Comparison of ENCODE assay signal across 10 cellular contexts in the genomic region with DNA sequence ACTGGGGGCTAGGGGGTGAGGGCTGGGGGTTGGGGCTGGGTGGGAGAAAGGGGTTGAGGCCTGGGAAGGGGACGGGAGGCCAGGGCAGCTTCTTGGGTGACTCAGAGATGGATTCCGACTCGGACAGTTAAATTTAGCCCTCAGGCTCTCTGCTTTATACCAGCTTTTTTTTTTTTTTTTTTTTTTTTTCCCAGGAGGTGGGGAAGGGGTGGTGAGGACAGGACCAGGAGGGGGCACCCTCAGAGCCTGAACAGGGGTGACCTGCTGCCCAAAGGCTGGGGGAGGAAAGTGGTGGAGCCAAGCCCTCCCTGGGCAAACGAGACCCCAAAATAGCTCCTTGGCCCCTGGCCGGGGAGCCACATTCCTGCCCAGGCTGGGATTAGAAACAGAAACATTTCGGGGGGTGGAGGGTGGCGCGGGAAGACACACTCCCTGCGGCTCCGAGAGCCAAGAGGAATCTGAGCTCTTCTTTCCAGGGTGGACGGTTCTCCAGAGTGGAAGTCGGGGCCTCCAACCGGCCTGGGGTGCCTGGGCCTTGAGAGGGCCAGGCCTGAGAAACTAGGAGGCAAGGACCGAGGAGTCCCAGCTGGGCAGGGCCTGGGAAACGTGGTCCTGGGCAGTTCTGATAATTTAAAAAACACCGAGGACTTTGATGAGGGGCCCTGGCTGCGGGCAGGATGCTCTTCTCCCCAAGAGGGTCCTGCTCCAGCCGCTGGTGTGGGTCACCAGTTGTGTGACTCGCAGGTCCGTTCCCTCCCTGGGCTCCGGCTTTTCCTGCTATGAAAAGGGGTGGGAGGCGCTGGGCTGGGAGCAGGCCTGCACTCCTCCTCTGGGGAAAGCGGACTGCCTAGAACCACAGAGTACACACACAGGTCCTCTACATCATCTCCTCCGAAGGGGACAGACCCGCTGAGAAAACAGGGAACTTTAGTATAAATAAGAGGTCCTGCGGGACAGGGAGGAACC. TPM values are rescaled to one million over a fixed set of nuclear protein-coding genes. Genes with fewer than 3 reads are reported as not detected.
DNase-seq lines count a peak whose midpoint lies in the region; ATAC-seq and TF ChIP-seq lines count a peak whose summit lies in the region.
"Had no signal": no experiment of that assay in that cellular context is flagged by ENCODE, and none has a peak within 500 bp of the region (broad histone marks: within the 10 kb centered on the region; RNA-seq: fewer than 3 reads in every experiment).

No MANE protein-coding gene starts in this region.

- H3K9ac ChIP-seq in mucosa of stomach (ENCODE audit: low read length): peak overlapping the region; percentile 22
- H3K9ac ChIP-seq: BLaER1 had no signal

- intact Hi-C loops in CD14-positive monocyte (cut with micrococcal nuclease): no loop called here

- no peak for TF ChIP-seq CTCF in 22Rv1 (IDR thresholded peaks at IDR 0.05)
- no peak for TF ChIP-seq CTCF in CD14-positive monocyte (IDR thresholded peaks at IDR 0.05)

- DNase-seq in NCI-H226 (peak; percentile 73), epithelial cell of prostate (ENCODE audit: low read depth, low spot score) (no peak), CD14-positive monocyte (ENCODE audit: low spot score) (no peak), NCI-H774 (lab: John Stamatoyannopoulos, UW) (no peak)

- peak overlapping the region in 1 of 2 donors; percentile 82 for H3K4me3 Mint-ChIP-seq in CD14-positive monocyte

- peaks cover 40% of the 10 kb centered on the region for H3K4me1 ChIP-seq in mucosa of stomach (ENCODE audit: control insufficient read depth, insufficient read depth, low read length)

- H3K27me3 Mint-ChIP-seq in CD14-positive monocyte (ENCODE audit: low read depth in 3 of 3): peaks cover 96 to 100% (median 97%) of the 10 kb centered on the region in 3 donors

- H3K36me3 Mint-ChIP-seq in CD14-positive monocyte: peaks cover 13 to 25% of the 10 kb centered on the region in 2 donors

- peaks cover 3 to 46% (median 26%) of the 10 kb centered on the region in 7 donors for H3K9me3 Mint-ChIP-seq in CD14-positive monocyte

- no peak overlapping the region for H3K4me3 ChIP-seq in mucosa of stomach (ENCODE audit: low read length)
- H3K4me3 ChIP-seq: BLaER1 had no signal

- ATAC-seq in HG03342 (IDR thresholded peaks at IDR 0.05; ENCODE audit: unreplicated experiment): no peak
- ATAC-seq in HG03045 (IDR thresholded peaks at IDR 0.05; ENCODE audit: unreplicated experiment): no peak
- ATAC-seq: activated CD4-positive, CD25-positive, alpha-beta regulatory T cell treated with anti-CD3 and anti-CD28 coated beads, Interleukin-2, amount 50 U/mL, for 24 hours had no signal

- peaks cover 9% of the 10 kb centered on the region for H3K27me3 ChIP-seq in mucosa of stomach (ENCODE audit: control insufficient read depth, insufficient read depth, low read length)

- H3K36me3 ChIP-seq in mucosa of stomach (ENCODE audit: control insufficient read depth, insufficient read depth, low read length): no peaks in the 10 kb centered on the region

- peaks cover 18% of the 10 kb centered on the region for H3K4me1 Mint-ChIP-seq in CD14-positive monocyte

- H3K27ac ChIP-seq in 22Rv1 (0 out of 2 replicates have a peak overlapping the region, but pooled peaks have one; percentile 7), epithelial cell of prostate (peak overlapping the region; percentile 24)
- H3K27ac ChIP-seq: BLaER1 had no signal

- no peaks in the 10 kb centered on the region for H3K9me3 ChIP-seq in mucosa of stomach (ENCODE audit: control insufficient read depth, low read length)
- H3K9me3 ChIP-seq: BLaER1 had no signal

- no peak overlapping the region for H3K27ac Mint-ChIP-seq in CD14-positive monocyte

RNA-seq across cellular contexts. Expression of a gene that starts 0.8 kb away (rescaled TPM):
- polyA plus RNA-seq in CD14-positive monocyte: under 1 TPM in 1 of 2 donors, not detected in 1; 0.17 TPM

RNA-seq across cellular contexts. Expression of a gene that starts 9.5 kb away (rescaled TPM):
- 1 to 10 TPM; 1.5 to 2.4 TPM for polyA plus RNA-seq in CD14-positive monocyte

RNA-seq across cellular contexts. Expression of a gene that starts 14.1 kb away (rescaled TPM):
- not detected for polyA plus RNA-seq in CD14-positive monocyte

RNA-seq across cellular contexts. Expression of a gene that starts 32.0 kb away (rescaled TPM):
- polyA plus RNA-seq in CD14-positive monocyte: not detected

RNA-seq across cellular contexts. Expression of a gene that starts 49.9 kb away (rescaled TPM):
- not detected for polyA plus RNA-seq in CD14-positive monocyte
